In the genomic region with DNA sequence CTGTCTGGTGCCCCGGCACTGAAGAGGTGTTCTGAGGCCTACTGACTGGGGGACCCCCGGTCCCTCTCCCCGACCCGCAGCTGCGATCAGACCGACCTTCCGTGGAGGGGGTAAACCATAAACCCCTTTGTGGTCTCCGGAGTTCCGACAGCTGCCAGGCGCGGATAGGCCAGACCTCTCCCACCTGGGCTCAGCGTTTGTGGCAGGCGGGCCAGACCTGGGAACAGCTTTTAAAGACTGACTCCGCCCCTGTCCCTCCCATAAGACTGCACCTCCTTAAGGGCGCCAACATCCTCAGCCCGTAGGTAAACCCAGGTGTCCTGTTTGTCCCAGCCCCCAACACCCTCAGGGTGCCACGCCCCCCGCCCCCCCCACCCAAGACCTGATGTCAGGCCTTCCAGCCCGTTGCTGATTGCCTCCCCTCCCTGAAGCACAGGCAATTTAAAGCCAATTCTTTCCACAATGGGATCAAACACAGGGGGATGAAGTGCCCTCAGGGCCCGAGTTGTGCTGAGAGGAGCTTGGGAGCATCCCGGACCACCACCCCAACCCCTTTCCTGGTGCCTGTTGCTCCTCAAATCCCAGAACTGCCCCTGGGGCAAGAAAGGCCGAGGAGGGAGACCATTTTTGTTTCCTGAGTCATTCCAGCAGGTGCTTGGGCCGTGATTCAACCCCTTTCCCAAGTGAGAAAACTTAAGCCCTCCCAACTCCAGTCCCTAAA, we compare ENCODE assay signal across 9 cellular contexts. TPM values are rescaled to one million over a fixed set of nuclear protein-coding genes. Genes with fewer than 3 reads are reported as not detected.
A peak's percentile ranks its signal among the peaks of the same experiment; 100 is the strongest.
DNase-seq lines count a peak whose midpoint lies in the region; ATAC-seq, FAIRE-seq and TF ChIP-seq lines count a peak whose summit lies in the region.
"Had no signal": no experiment of that assay in that cellular context is flagged by ENCODE, and none has a peak within 500 bp of the region (broad histone marks: within the 10 kb centered on the region; RNA-seq: fewer than 3 reads in every experiment).

A gene (minus strand): TSS at position 204 of the 721 bp plus-strand sequence. CDS start 418 bp downstream, outside the sequence.

- DNase-seq in T1000 (lab: John Stamatoyannopoulos, UW) (peak; percentile 66), heart right ventricle (no peak), retinal pigment epithelial cell (ENCODE audit: low read depth) (no peak), activated gamma-delta T cell (lab: John Stamatoyannopoulos, UW) (no peak), NCI-H2227 (lab: John Stamatoyannopoulos, UW; ENCODE audit: unreplicated experiment) (no peak)
- DNase-seq: NK-92 treated with Interleukin-12 subunit alpha and Interleukin-12 subunit beta, amount 100 ng/mL, for 24 hours had no signal

- no peaks in the 10 kb centered on the region for H3K9me3 ChIP-seq in heart right ventricle

- intact Hi-C loops in heart right ventricle (cut with DNase I) = loop anchor here in 6 of 10 donors (1.0 to 10.0 kb wide), 6 partner anchors 15 to 155 kb away; a partner anchor contains a TSS

- H3K27ac ChIP-seq in heart right ventricle = peak within 1 kb of the TSS in 9 of 10 donors; percentile 8 to 68 (median 57)

- H3K27me3 ChIP-seq in heart right ventricle = no peaks in the 10 kb centered on the region

- peak; percentile 94 for FAIRE-seq in G401.6 (lab: Jason Lieb, UNC)

- WGBS in heart right ventricle, 2 donors = 67 to 70% methylated on average over 23 of the region's 23 CpGs

- peaks cover 8 to 40% (median 26%) of the 10 kb centered on the region in 9 donors for H3K4me1 ChIP-seq in heart right ventricle

- H3K4me3 ChIP-seq in heart right ventricle (peak within 1 kb of the TSS in 9 of 10 donors; percentile 27 to 58 (median 49)), retinal pigment epithelial cell (ENCODE audit: low read length) (peak within 1 kb of the TSS; percentile 39)

- H3K36me3 ChIP-seq in heart right ventricle = peaks cover 4 to 88% (median 38%) of the 10 kb centered on the region in 9 donors

- ATAC-seq in heart right ventricle (peak in 4 of 8 donors; percentile 2 to 4 (median 3)), HG03045 (IDR thresholded peaks at IDR 0.05; ENCODE audit: unreplicated experiment) (no peak), HG03039 (IDR thresholded peaks at IDR 0.05; ENCODE audit: unreplicated experiment) (no peak)

- TF ChIP-seq CTCF in heart right ventricle (IDR thresholded peaks at IDR 0.05) (no peak), retinal pigment epithelial cell (conservative IDR thresholded peaks at IDR 0.05; ENCODE audit: low read depth, low read length) (no peak)

RNA-seq across cellular contexts. Expression of the gene that starts here (rescaled TPM):
- total RNA-seq in heart right ventricle = 1 to 10 TPM in 6 of 10 donors, under 1 TPM in 4; 0.23 to 1.7 (median 1.2) TPM
- polyA plus RNA-seq in heart right ventricle = 1 to 10 TPM in 1 of 2 donors, under 1 TPM in 1; 0.78 to 2.6 TPM
